8 cellular contexts compared by ENCODE assay signal in genomic region chr2:121755237-121756111, GRCh38. TPM values are rescaled to one million over a fixed set of nuclear protein-coding genes. Genes with fewer than 3 reads are reported as not detected.
DNase-seq lines count a peak whose midpoint lies in the region; ATAC-seq, FAIRE-seq and TF ChIP-seq lines count a peak whose summit lies in the region.

TSS of gene TSN (plus strand) at chr2:121755651. CDS start at chr2:121755780, 129 bp downstream.

- 1% methylated on average over 59 of the region's 67 CpGs for WGBS in HepG2 (ENCODE audit: low lambda C conversion rate)

- H3K27me3 Mint-ChIP-seq in CD4-positive, alpha-beta T cell = no peaks in the 10 kb centered on the region

- peaks cover 35% of the 10 kb centered on the region for H3K79me2 ChIP-seq in HepG2 (ENCODE audit: insufficient read depth, low read length)

- H3K9me3 Mint-ChIP-seq in CD4-positive, alpha-beta T cell = no peaks in the 10 kb centered on the region

- peak; percentile 45 for TF ChIP-seq RAD21 in HepG2 (CRISPR knock-in tag; IDR thresholded peaks at IDR 0.05)

- peak; percentile 99 for ATAC-seq in CD4-positive, alpha-beta T cell (ENCODE audit: poor library complexity)
- ATAC-seq in GM19452 (IDR thresholded peaks at IDR 0.05; ENCODE audit: unreplicated experiment) = peak; percentile 100
- peak; percentile 95 for ATAC-seq in HG03575 (IDR thresholded peaks at IDR 0.05; ENCODE audit: extremely low read depth, insufficient number of reproducible peaks, low FRiP score, unreplicated experiment)
- peak; percentile 98 for ATAC-seq in HepG2

- POLR2A ChIA-PET in CD4-positive, alpha-beta T cell (lab: Charles Lee) = interaction anchor here (0.8 to 2.4 kb wide), 4 partner anchors 17 to 225 kb away, joined by 3 to 28 read pairs (median 21); partner anchors contain the start of genes CLASP1, NIFK and RNU4ATAC
- POLR2A ChIA-PET in HepG2 (lab: Yijun Ruan, JAX) = interaction anchor here (1.0 to 1.8 kb wide), 8 partner anchors 9 to 225 kb away, joined by 3 to 23 read pairs (median 5); partner anchors contain the start of genes CLASP1, NIFK and RNU4ATAC

- no peak for FAIRE-seq in HepG2 (lab: Jason Lieb, UNC)

- H2AFZ ChIP-seq in HepG2 (ENCODE audit: low read length) = peak within 1 kb of the TSS; percentile 68

- no peaks in the 10 kb centered on the region for H3K27me3 ChIP-seq in CD4-positive, alpha-beta T cell (ENCODE audit: control insufficient read depth, insufficient read depth, low read length)
- H3K27me3 ChIP-seq in HepG2 (ENCODE audit: control insufficient read depth in 1 of 2, insufficient read depth in 2 of 2, low read length in 2 of 2) = peaks cover 0 to 4% of the 10 kb centered on the region in 2 experiments; a peak in 2 of 5 replicates

- peaks cover 5 to 26% of the 10 kb centered on the region in 2 experiments for H3K36me3 ChIP-seq in HepG2 (replicated peaks in 1 of 2; ENCODE audit: control insufficient read depth in 1 of 2, insufficient read depth in 2 of 2, low read length in 2 of 2)

- H3K36me3 Mint-ChIP-seq in CD4-positive, alpha-beta T cell (ENCODE audit: low read depth) = peaks cover 42% of the 10 kb centered on the region

- TF ChIP-seq CTCF in CD4-positive, alpha-beta T cell (IDR thresholded peaks at IDR 0.05) = no peak
- peak; percentile 3; the same call in 1 of the 2 replicates for TF ChIP-seq CTCF in HepG2 (CRISPR knock-in tag; IDR thresholded peaks at IDR 0.05)

- H3K4me1 ChIP-seq in HepG2 (ENCODE audit: insufficient read depth, low read length) = peaks cover 24% of the 10 kb centered on the region

- peak; percentile 94 to 98 (median 96) for DNase-seq in CD4-positive, alpha-beta T cell
- DNase-seq in NCI-H82 (lab: John Stamatoyannopoulos, UW) (peak; percentile 99), dermis blood vessel endothelial cell (peak; percentile 99), HepG2 (ENCODE audit: low spot score) (peak; percentile 97)
- peak; percentile 97 to 98 for DNase-seq in activated CD4-positive, alpha-beta T cell treated with anti-CD3 and anti-CD28 coated beads, Interleukin-2, amount 50 U/mL, for 48 hours
- peak; percentile 96 for DNase-seq in stimulated activated CD4-positive, alpha-beta T cell treated with anti-CD3 and anti-CD28 coated beads, Interleukin-2, amount 100 ng/mL, for 48 hours

- H3K4me3 ChIP-seq in HepG2 (replicated peaks in 1 of 3; ENCODE audit: insufficient read depth in 1 of 3, low read depth in 2 of 3, low read length in 3 of 3) = peak within 1 kb of the TSS; percentile 92 to 98 (median 95)

- H3K4me2 ChIP-seq in HepG2 (ENCODE audit: low read depth, low read length) = peak within 1 kb of the TSS; percentile 91

- H3K27ac ChIP-seq in CD4-positive, alpha-beta T cell (ENCODE audit: low read depth, low read length) = peak within 1 kb of the TSS; percentile 66
- H3K27ac ChIP-seq in HepG2 (ENCODE audit: extremely low read length, insufficient read depth, low read length) = peak within 1 kb of the TSS; percentile 82

- intact Hi-C loops in CD4-positive, alpha-beta T cell (cut with DNase I, micrococcal nuclease) = loop anchor here (1.0 to 5.0 kb wide), 3 partner anchors 19 to 228 kb away; partner anchors contain the start of gene NIFK (in 2 of the 2)
- intact Hi-C loops in HepG2 (cut with micrococcal nuclease; ENCODE audit: unreplicated experiment) = loop anchor here (2.0 kb wide), 2 partner anchors 19 to 225 kb away; partner anchors contain the start of genes NIFK and RNU4ATAC

- peak; percentile 87 to 88 for TF ChIP-seq POLR2A in HepG2 (IDR thresholded peaks at IDR 0.05; ENCODE audit: insufficient read depth in 1 of 2, low read depth in 2 of 2, low read length in 2 of 2)

- H3K9me3 ChIP-seq in CD4-positive, alpha-beta T cell (ENCODE audit: control insufficient read depth, low read length) = no peaks in the 10 kb centered on the region
- no peaks in the 10 kb centered on the region for H3K9me3 ChIP-seq in HepG2 (ENCODE audit: low read length)

- BruUV-seq in HepG2 (replicated peaks; lab: Mats Ljungman, UMichigan) = no TSS peak

- peak within 1 kb of the TSS; percentile 91 for H3K4me3 Mint-ChIP-seq in CD4-positive, alpha-beta T cell

- CTCF ChIA-PET in CD4-positive, alpha-beta T cell (lab: Charles Lee) = no interaction called here
- CTCF ChIA-PET in HepG2 (lab: Yijun Ruan, JAX; ENCODE audit: low intra/inter-chr PET ratio, low total read pairs) = no interaction called here

- in situ Hi-C loops in HepG2 (cut with HindIII; ENCODE audit: extremely low pct_ligation_motif_present, low pct_unique_long_range_greater_than_20kb) = no loop called here

- TF ChIP-seq EP300 in HepG2 (IDR thresholded peaks at IDR 0.05; ENCODE audit: low read depth in 2 of 2, low read length in 2 of 2) (0 out of 4 replicates have a peak, but pooled peaks of 1 of the 2 experiments have one; percentile 24), HepG2 (CRISPR knock-in tag; IDR thresholded peaks at IDR 0.05; ENCODE audit: borderline replicate concordance) (peak; percentile 77)

- H3K4me1 Mint-ChIP-seq in CD4-positive, alpha-beta T cell (ENCODE audit: low read depth) = peaks cover 33% of the 10 kb centered on the region

- H3K27ac Mint-ChIP-seq in CD4-positive, alpha-beta T cell = peak within 1 kb of the TSS; percentile 91

- peak within 1 kb of the TSS; percentile 93 for H3K9ac ChIP-seq in HepG2 (ENCODE audit: insufficient read depth, low read depth, low read length)

- H4K20me1 ChIP-seq in HepG2 (ENCODE audit: insufficient read depth, low read length) = no peaks in the 10 kb centered on the region

TF ChIP-seq in HepG2, 621 proteins besides CTCF, POLR2A, EP300 and RAD21 (continues in another document):
- TF ChIP-seq NFIB (CRISPR knock-in tag; IDR thresholded peaks at IDR 0.05; ENCODE audit: borderline replicate concordance) = no peak
- 0 out of 2 replicates have a peak, but pooled peaks have one; percentile 59 for TF ChIP-seq DNMT1 (CRISPR knock-in tag; IDR thresholded peaks at IDR 0.05)
- TF ChIP-seq, protein P1, sequence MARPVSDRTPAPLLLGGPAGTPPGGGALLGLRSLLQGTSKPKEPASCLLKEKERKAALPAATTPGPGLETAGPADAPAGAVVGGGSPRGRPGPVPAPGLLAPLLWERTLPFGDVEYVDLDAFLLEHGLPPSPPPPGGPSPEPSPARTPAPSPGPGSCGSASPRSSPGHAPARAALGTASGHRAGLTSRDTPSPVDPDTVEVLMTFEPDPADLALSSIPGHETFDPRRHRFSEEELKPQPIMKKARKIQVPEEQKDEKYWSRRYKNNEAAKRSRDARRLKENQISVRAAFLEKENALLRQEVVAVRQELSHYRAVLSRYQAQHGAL (CRISPR knock-in tag; IDR thresholded peaks at IDR 0.05; ENCODE audit: not compliant biosample characterization) = no peak
- TF ChIP-seq DMAP1 (CRISPR knock-in tag; IDR thresholded peaks at IDR 0.05) = peak; percentile 97
- peak; percentile 81 for TF ChIP-seq ZNF451 (CRISPR knock-in tag; IDR thresholded peaks at IDR 0.05)
- peak; percentile 97 for TF ChIP-seq MYPOP (CRISPR knock-in tag; IDR thresholded peaks at IDR 0.05)
- peak; percentile 90; the same call in 1 of the 2 replicates for TF ChIP-seq ZNF552 (CRISPR knock-in tag; IDR thresholded peaks at IDR 0.05; ENCODE audit: borderline replicate concordance)
- TF ChIP-seq, protein P2, sequence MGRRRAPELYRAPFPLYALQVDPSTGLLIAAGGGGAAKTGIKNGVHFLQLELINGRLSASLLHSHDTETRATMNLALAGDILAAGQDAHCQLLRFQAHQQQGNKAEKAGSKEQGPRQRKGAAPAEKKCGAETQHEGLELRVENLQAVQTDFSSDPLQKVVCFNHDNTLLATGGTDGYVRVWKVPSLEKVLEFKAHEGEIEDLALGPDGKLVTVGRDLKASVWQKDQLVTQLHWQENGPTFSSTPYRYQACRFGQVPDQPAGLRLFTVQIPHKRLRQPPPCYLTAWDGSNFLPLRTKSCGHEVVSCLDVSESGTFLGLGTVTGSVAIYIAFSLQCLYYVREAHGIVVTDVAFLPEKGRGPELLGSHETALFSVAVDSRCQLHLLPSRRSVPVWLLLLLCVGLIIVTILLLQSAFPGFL (CRISPR knock-in tag; IDR thresholded peaks at IDR 0.05) = no peak

RNA-seq across cellular contexts. Expression of gene TSN, which starts in this region (rescaled TPM):
- 10 to 100 TPM; 49.1 to 50.9 TPM for total RNA-seq in CD4-positive, alpha-beta T cell
- total RNA-seq in dermis blood vessel endothelial cell (105 and 115 TPM in 2 replicates), HepG2 (2016; rRNA removed; fragmentation: Illumina TruSeq; extraction: Trizol) (115 and 159 TPM in 2 replicates)
- total RNA-seq in HepG2 (2016; cell fraction: cytosol; rRNA removed; fragmentation: Illumina TruSeq; extraction: Trizol; ENCODE audit: low read depth) = 17.2 and 22.2 TPM in 2 replicates
- 120 and 171 TPM in 2 replicates for total RNA-seq in HepG2 (2016; cell fraction: insoluble cytoplasmic fraction; rRNA removed; fragmentation: Illumina TruSeq; extraction: Trizol)
- total RNA-seq in HepG2 (2016; cell fraction: membrane; rRNA removed; fragmentation: Illumina TruSeq; extraction: Trizol) = 42.8 and 45.0 TPM in 2 replicates
- total RNA-seq in HepG2 (2016; cell fraction: nucleus; rRNA removed; fragmentation: Illumina TruSeq; extraction: Trizol) = 62.1 and 67.2 TPM in 2 replicates
- 45.0 and 56.4 TPM in 2 replicates for polyA plus RNA-seq in HepG2 (2011; rRNA removed)
- 33.3 and 47.8 TPM in 2 replicates for polyA plus RNA-seq in HepG2 (2011; cell fraction: cytosol; rRNA removed)
- 11.7 and 15.2 TPM in 2 replicates for polyA plus RNA-seq in HepG2 (2011; cell fraction: nucleus; rRNA removed)
- 45.8 and 66.2 TPM in 2 replicates for polyA plus RNA-seq in HepG2 (2012)
- 9.2 and 9.7 TPM in 2 replicates for polyA plus RNA-seq in HepG2 (2016; cell fraction: cytosol; fragmentation: Illumina TruSeq; extraction: Trizol; ENCODE audit: low read depth)
- 138 and 143 TPM in 2 replicates for polyA plus RNA-seq in HepG2 (2016; cell fraction: insoluble cytoplasmic fraction; fragmentation: Illumina TruSeq; extraction: Trizol; ENCODE audit: low read depth)
- 24.1 and 24.3 TPM in 2 replicates for polyA plus RNA-seq in HepG2 (2016; cell fraction: membrane; fragmentation: Illumina TruSeq; extraction: Trizol; ENCODE audit: low read depth)
- polyA plus RNA-seq in HepG2 (2016; cell fraction: nucleus; fragmentation: Illumina TruSeq; extraction: Trizol; ENCODE audit: insufficient read depth, low read depth) = 77.1 and 79.4 TPM in 2 replicates
- polyA minus RNA-seq in HepG2 (2011; rRNA and poly(A)+ RNA removed; ENCODE audit: low replicate concordance) = 36.2 and 43.1 TPM in 2 replicates
- 47.0 and 54.1 TPM in 2 replicates for polyA minus RNA-seq in HepG2 (2011; cell fraction: cytosol; rRNA and poly(A)+ RNA removed)
- polyA minus RNA-seq in HepG2 (2011; cell fraction: nucleus; rRNA and poly(A)+ RNA removed) = 51.5 and 60.0 TPM in 2 replicates

Comparison
In these comparisons a context has a peak if more than half of its experiments do, and no peak if none do; other contexts are left out.
1. Peak in every context shown above with its lines: DNase-seq, ATAC-seq, H3K4me3 ChIP-seq and H3K27ac ChIP-seq.